In the genomic region with DNA sequence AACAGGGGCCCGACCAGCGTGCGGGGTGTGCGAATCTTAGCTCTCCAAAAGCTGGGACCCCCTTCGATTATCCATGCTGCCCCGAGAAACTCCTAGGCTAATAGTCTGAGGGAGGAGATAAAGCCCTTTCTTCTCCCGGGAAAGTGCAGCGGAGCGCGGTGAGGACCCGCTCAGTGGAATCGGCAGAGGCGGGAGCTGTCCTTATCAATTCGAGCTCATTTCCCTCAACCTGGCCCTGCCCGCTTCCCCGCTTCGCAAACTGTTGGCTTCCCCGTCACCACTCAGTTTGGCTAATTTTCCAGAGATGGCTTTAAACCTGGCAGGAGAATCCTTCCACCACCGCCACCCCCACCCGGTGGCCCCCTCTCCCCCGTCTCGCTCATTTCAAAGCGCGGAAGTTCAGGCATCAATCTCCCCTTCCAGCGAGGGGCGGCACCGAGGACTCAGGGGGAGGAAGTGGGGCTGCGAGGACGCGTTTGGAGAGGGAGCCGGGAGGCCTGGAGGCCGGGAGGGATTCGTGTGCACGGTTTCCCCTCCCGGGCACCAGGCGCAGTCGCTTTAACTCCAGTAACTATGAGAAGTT, we compare ENCODE assay signal across 10 cellular contexts. TPM values are rescaled to one million over a fixed set of nuclear protein-coding genes. Genes with fewer than 3 reads are reported as not detected.
DNase-seq lines count a peak whose midpoint lies in the region; ATAC-seq and TF ChIP-seq lines count a peak whose summit lies in the region.
"Had no signal": no experiment of that assay in that cellular context is flagged by ENCODE, and none has a peak within 500 bp of the region (broad histone marks: within the 10 kb centered on the region; RNA-seq: fewer than 3 reads in every experiment).

No MANE protein-coding gene starts in this region.

- no peak overlapping the region for H2BK120ac ChIP-seq in trophoblast cell (ENCODE audit: insufficient read depth, low read length, poor library complexity)

- ATAC-seq in HG03097 (IDR thresholded peaks at IDR 0.05; ENCODE audit: low FRiP score, unreplicated experiment) (no peak), GM18870 (IDR thresholded peaks at IDR 0.05; ENCODE audit: unreplicated experiment) (no peak)

- peaks cover 5% of the 10 kb centered on the region for H3K9me3 ChIP-seq in trophoblast cell (ENCODE audit: insufficient read depth, low read depth, low read length)

- H3K4ac ChIP-seq in trophoblast cell (ENCODE audit: low read depth, low read length): no peak overlapping the region

- H3K36me3 ChIP-seq in trophoblast cell (ENCODE audit: control insufficient read depth in 1 of 2, insufficient read depth in 2 of 2, low read length in 2 of 2): no peaks in the 10 kb centered on the region

- H3K23ac ChIP-seq in trophoblast cell (ENCODE audit: low read length): no peak overlapping the region

- no peak overlapping the region for H2BK5ac ChIP-seq in trophoblast cell (ENCODE audit: low read depth, low read length, poor library complexity)

- H3K27me3 ChIP-seq in trophoblast cell (ENCODE audit: insufficient read depth, low read length): peaks cover 42% of the 10 kb centered on the region

- no peaks in the 10 kb centered on the region for H3K79me2 ChIP-seq in trophoblast cell (ENCODE audit: control insufficient read depth, insufficient read depth, low read length, poor library complexity)

- no peak overlapping the region for H2BK12ac ChIP-seq in trophoblast cell (ENCODE audit: low read length)

- H4K91ac ChIP-seq in trophoblast cell (ENCODE audit: low read depth, low read length): no peak overlapping the region

- peaks cover 9 to 15% of the 10 kb centered on the region in 2 experiments for H3K4me1 ChIP-seq in trophoblast cell (ENCODE audit: control insufficient read depth in 1 of 2, insufficient read depth in 2 of 2, low read length in 2 of 2)

- H2AFZ ChIP-seq in trophoblast cell (ENCODE audit: insufficient read depth, low read length, poor library complexity): no peak overlapping the region

- H3K4me2 ChIP-seq in trophoblast cell (ENCODE audit: low read length): peak overlapping the region; percentile 90

- H3K79me1 ChIP-seq in trophoblast cell (ENCODE audit: low read length): no peaks in the 10 kb centered on the region

- H3K18ac ChIP-seq in trophoblast cell (ENCODE audit: low read length): no peak overlapping the region

- H2AK5ac ChIP-seq in trophoblast cell (ENCODE audit: low read length): no peak overlapping the region

- no peak overlapping the region for H4K12ac ChIP-seq in trophoblast cell (ENCODE audit: low read depth, low read length)

- H3K9ac ChIP-seq in trophoblast cell (ENCODE audit: low read length): no peak overlapping the region

- DNase-seq in GM10266 (ENCODE audit: extremely low spot score): peak; percentile 44
- DNase-seq in NCI-H69 (lab: John Stamatoyannopoulos, UW): peak; percentile 93
- DNase-seq in epithelial cell of esophagus (ENCODE audit: low read depth): peak; percentile 4
- DNase-seq in trophoblast cell: no peak
- DNase-seq in GM19238 (ENCODE audit: insufficient read length, low spot score): no peak
- no peak for DNase-seq in medulla oblongata (ENCODE audit: extremely low spot score)

- no peak overlapping the region for H3K14ac ChIP-seq in trophoblast cell (ENCODE audit: low read length)

- H3K4me3 ChIP-seq in epithelial cell of esophagus (ENCODE audit: low read length) (peak overlapping the region; percentile 1), trophoblast cell (ENCODE audit: low read depth, low read length) (peak overlapping the region; percentile 53)

- TF ChIP-seq CTCF in GM10266 (IDR thresholded peaks at IDR 0.05; ENCODE audit: control insufficient read depth, insufficient read depth, low read depth, missing control alignments) (no peak), epithelial cell of esophagus (IDR thresholded peaks at IDR 0.05; ENCODE audit: insufficient read depth, low read depth, low read length, missing control alignments) (no peak)

- WGBS in trophoblast cell (ENCODE audit: extremely low coverage, insufficient coverage, insufficient read length): no CpG with 5 or more reads among the region's 37 CpGs

- H3K27ac ChIP-seq in trophoblast cell (ENCODE audit: low read depth, low read length): no peak overlapping the region
- H3K27ac ChIP-seq: HL-60 had no signal

- H4K8ac ChIP-seq in trophoblast cell (ENCODE audit: low read depth, low read length): no peak overlapping the region

RNA-seq across cellular contexts. Expression of a gene that starts 1.6 kb away (rescaled TPM):
- 0.60 and 0.74 TPM in 2 replicates for polyA plus RNA-seq in trophoblast cell (2013)
- polyA plus RNA-seq: fibroblast of lung had no signal

Comparison
In these comparisons a context has a peak if more than half of its experiments do, and no peak if none do; other contexts are left out.
1. DNase-seq: peak in GM10266 (single experiment), NCI-H69 (single experiment) and epithelial cell of esophagus (single experiment); none in trophoblast cell (0 of 2), GM19238 (single experiment) and medulla oblongata (single experiment).